In genomic region chr2:55419236-55419513, GRCh38 we compare ENCODE assay signal across 8 cellular contexts. TPM values are rescaled to one million over a fixed set of nuclear protein-coding genes. Genes with fewer than 3 reads are reported as not detected.
DNase-seq lines count a peak whose midpoint lies in the region; FAIRE-seq and TF ChIP-seq lines count a peak whose summit lies in the region.

No MANE protein-coding gene starts in this region.

- H3K9me2 ChIP-seq in MM.1S (replicated peaks; ENCODE audit: insufficient read depth, low read length), result no peaks in the 10 kb centered on the region

- FAIRE-seq in HTR-8/SVneo (lab: Jason Lieb, UNC), result no peak

- H3K4me1 ChIP-seq in MM.1S (ENCODE audit: low read length), result peaks cover 19% of the 10 kb centered on the region
- peaks cover 24% of the 10 kb centered on the region for H3K4me1 ChIP-seq in adipocyte (ENCODE audit: control insufficient read depth, insufficient read depth, low read length)

- H3K4me3 ChIP-seq in MM.1S (ENCODE audit: low read length) (peak overlapping the region; percentile 75), adipocyte (ENCODE audit: low read length) (peak overlapping the region; percentile 96), retinal pigment epithelial cell (ENCODE audit: low read length) (peak overlapping the region; percentile 90)

- H4K20me1 ChIP-seq in MM.1S (ENCODE audit: insufficient read depth, low read length), result no peaks in the 10 kb centered on the region

- H3K79me2 ChIP-seq in MM.1S (ENCODE audit: low read length), result no peaks in the 10 kb centered on the region

- peaks cover 21% of the 10 kb centered on the region for H3F3A ChIP-seq in MM.1S (ENCODE audit: insufficient read depth, low read length)

- no peak overlapping the region for H3K27ac ChIP-seq in MM.1S (ENCODE audit: low read length)

- no peak for TF ChIP-seq CTCF in MM.1S (IDR thresholded peaks at IDR 0.05; ENCODE audit: low read length)
- TF ChIP-seq CTCF in retinal pigment epithelial cell (conservative IDR thresholded peaks at IDR 0.05; ENCODE audit: low read depth, low read length), result no peak

- H3K27me3 ChIP-seq in MM.1S (replicated peaks; ENCODE audit: insufficient read depth, low read length) (peaks cover 27% of the 10 kb centered on the region), adipocyte (replicated peaks; ENCODE audit: control insufficient read depth, insufficient read depth, low read length) (no peaks in the 10 kb centered on the region)

- peak; percentile 26 for DNase-seq in stimulated activated CD4-positive, alpha-beta T cell treated with anti-CD3 and anti-CD28 coated beads, Interleukin-15, amount 100 ng/mL, for 24 hours
- DNase-seq in stimulated activated CD4-positive, alpha-beta T cell treated with anti-CD3 and anti-CD28 coated beads, Interleukin-1b, Interleukin-23, amount 100 ng/mL, for 48 hours, result no peak
- DNase-seq in MM.1S (no peak), adipocyte (ENCODE audit: low read depth) (peak; percentile 62), hepatic stellate cell (ENCODE audit: low spot score) (peak; percentile 33), retinal pigment epithelial cell (ENCODE audit: low read depth) (no peak), HT-29 (ENCODE audit: low spot score) (no peak), HTR-8/SVneo (ENCODE audit: insufficient read length, low spot score) (no peak)

- H3K9ac ChIP-seq in MM.1S (ENCODE audit: low read length) (no peak overlapping the region), adipocyte (ENCODE audit: low read length) (peak overlapping the region; percentile 97)

- H3K36me3 ChIP-seq in MM.1S (replicated peaks; ENCODE audit: insufficient read depth, low read length) (no peaks in the 10 kb centered on the region), adipocyte (ENCODE audit: control insufficient read depth, insufficient read depth, low read length, severe bottlenecking) (no peaks in the 10 kb centered on the region)

- H2AFZ ChIP-seq in MM.1S (ENCODE audit: low read length), result peak overlapping the region; percentile 73

- H3K9me3 ChIP-seq in MM.1S (replicated peaks; ENCODE audit: insufficient read depth, low read length), result no peaks in the 10 kb centered on the region
- H3K9me3 ChIP-seq in adipocyte (ENCODE audit: control insufficient read depth, low read length), result no peaks in the 10 kb centered on the region

- peak overlapping the region; percentile 78 for H3K4me2 ChIP-seq in MM.1S (ENCODE audit: low read depth, low read length)

RNA-seq across cellular contexts. Expression of gene CCDC88A, which starts 0.5 kb away (rescaled TPM):
- total RNA-seq in HT-29 (2014; rRNA removed; shearing (Covaris generic)), result 0.25 TPM in 1 of 2 replicates, not detected in the other

Comparison
In these comparisons a context has a peak if more than half of its experiments do, and no peak if none do; other contexts are left out.
1. DNase-seq: peak in stimulated activated CD4-positive, alpha-beta T cell treated with anti-CD3 and anti-CD28 coated beads, Interleukin-15, amount 100 ng/mL, for 24 hours (single experiment), adipocyte (single experiment) and hepatic stellate cell (single experiment); none in stimulated activated CD4-positive, alpha-beta T cell treated with anti-CD3 and anti-CD28 coated beads, Interleukin-1b, Interleukin-23, amount 100 ng/mL, for 48 hours (single experiment), MM.1S (single experiment), retinal pigment epithelial cell (single experiment), HT-29 (single experiment) and HTR-8/SVneo (single experiment).
2. Peak in every context shown above with its lines, with median percentiles within 50 percentile points of each other: H3K4me3 ChIP-seq.